In the genomic region with DNA sequence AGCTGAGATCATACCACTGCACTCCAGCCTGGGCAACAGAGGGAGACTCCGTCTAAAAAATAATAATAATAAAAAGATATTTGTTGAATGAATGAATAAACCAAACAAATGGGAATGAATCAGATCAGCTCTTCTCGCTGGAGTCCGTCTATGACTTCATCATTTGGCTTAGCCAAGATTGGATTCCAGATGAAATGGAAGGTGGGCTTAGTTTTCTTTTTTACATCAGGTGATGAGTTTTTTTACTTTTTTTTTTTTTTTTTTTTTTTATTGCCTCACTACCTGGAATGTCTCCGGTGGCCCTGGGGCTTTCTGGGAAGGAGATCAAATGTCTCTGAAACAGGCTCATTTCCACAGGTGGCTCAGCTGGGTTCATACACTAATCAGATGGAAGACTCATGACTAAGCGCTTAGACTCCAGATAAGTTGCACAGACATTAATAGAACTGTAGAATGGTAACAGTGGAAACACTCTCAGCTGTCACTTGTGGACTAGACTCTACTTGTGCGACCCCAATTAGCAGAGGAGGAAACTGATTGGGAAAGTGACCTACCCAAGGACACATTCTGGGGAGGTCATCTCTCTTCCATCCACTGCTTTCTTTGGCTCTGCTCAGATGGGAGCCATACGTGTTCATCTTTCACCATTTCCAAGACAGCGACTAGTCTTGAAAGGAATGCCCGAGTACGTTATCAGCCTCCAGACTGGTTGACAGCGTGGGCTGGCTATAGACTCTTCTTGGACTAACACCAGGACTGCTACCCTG, we compare ENCODE assay signal across 1 cellular context.
TF ChIP-seq lines count a peak whose summit lies in the region.

No MANE protein-coding gene starts in this region.

TF ChIP-seq in K562, 482 proteins besides CTCF, POLR2A, EP300 and RAD21 (continues in another document):
- TF ChIP-seq ESRRA (IDR thresholded peaks at IDR 0.05; ENCODE audit: borderline replicate concordance, low read depth) (peak; percentile 74), ZBTB17 (CRISPR knock-in tag; IDR thresholded peaks at IDR 0.05) (no peak), TAF9B (IDR thresholded peaks at IDR 0.05; ENCODE audit: partially characterized antibody) (no peak), ZNF12 (CRISPR knock-in tag; IDR thresholded peaks at IDR 0.05) (no peak), GATAD2A (IDR thresholded peaks at IDR 0.05) (no peak), SP2 (IDR thresholded peaks at IDR 0.05; ENCODE audit: extremely low read depth, low read depth, low read length, poor library complexity, severe bottlenecking) (no peak), PTTG1 (tag; IDR thresholded peaks at IDR 0.05; ENCODE audit: low read depth) (no peak), STAG1 (CRISPR knock-in tag; IDR thresholded peaks at IDR 0.05; ENCODE audit: borderline replicate concordance) (no peak), ZNF134 (CRISPR knock-in tag; conservative IDR thresholded peaks at IDR 0.05) (no peak), RFX7 (CRISPR knock-in tag; IDR thresholded peaks at IDR 0.05) (no peak), ZNF830 (CRISPR knock-in tag; IDR thresholded peaks at IDR 0.05) (no peak), KLF10 (CRISPR knock-in tag; IDR thresholded peaks at IDR 0.05) (no peak), ZNF224 (CRISPR knock-in tag; IDR thresholded peaks at IDR 0.05) (no peak), EWSR1 (IDR thresholded peaks at IDR 0.05; ENCODE audit: borderline replicate concordance, low read depth, partially characterized antibody) (no peak), CSDE1 (IDR thresholded peaks at IDR 0.05) (no peak), MTA3 (IDR thresholded peaks at IDR 0.05; ENCODE audit: borderline replicate concordance) (no peak), SMAD1 (IDR thresholded peaks at IDR 0.05; ENCODE audit: low read depth, low read length, partially characterized antibody) (no peak), CBFA2T2 (conservative IDR thresholded peaks at IDR 0.05) (no peak; the same call in 1 of the 2 replicates), ZNF384 (IDR thresholded peaks at IDR 0.05; ENCODE audit: low read depth, low read length) (peak; percentile 47), NCOA6 (IDR thresholded peaks at IDR 0.05) (no peak), FOXA1 (IDR thresholded peaks at IDR 0.05; ENCODE audit: borderline replicate concordance) (no peak), RBM22 (IDR thresholded peaks at IDR 0.05; ENCODE audit: low read depth, low read length, poor library complexity, severe bottlenecking) (no peak), NBN (IDR thresholded peaks at IDR 0.05; ENCODE audit: low read depth) (peak; percentile 60; the same call in 1 of the 2 replicates), SMARCE1 (IDR thresholded peaks at IDR 0.05) (peak; percentile 50; the same call in 1 of the 2 replicates), ZKSCAN3 (CRISPR knock-in tag; IDR thresholded peaks at IDR 0.05) (no peak), NFE2 (IDR thresholded peaks at IDR 0.05; ENCODE audit: low read depth) (peak; percentile 77), DPF2 (IDR thresholded peaks at IDR 0.05) (peak; percentile 77; the same call in 1 of the 2 replicates), ZC3H8 (IDR thresholded peaks at IDR 0.05) (no peak), XRCC4 (IDR thresholded peaks at IDR 0.05; ENCODE audit: extremely low read depth, insufficient read depth, insufficient read length) (no peak), KHSRP (IDR thresholded peaks at IDR 0.05) (no peak), HIVEP1 (CRISPR knock-in tag; IDR thresholded peaks at IDR 0.05) (no peak), NEUROD1 (IDR thresholded peaks at IDR 0.05; ENCODE audit: borderline replicate concordance, low read depth, low read length, partially characterized antibody) (no peak), ZNF780A (CRISPR knock-in tag; IDR thresholded peaks at IDR 0.05) (no peak), CBFA2T3 (IDR thresholded peaks at IDR 0.05) (0 out of 2 replicates have a peak, but pooled peaks have one; percentile 8), FOSL1 (tag; conservative IDR thresholded peaks at IDR 0.05) (peak; percentile 78), ATF1 (CRISPR knock-in tag; IDR thresholded peaks at IDR 0.05) (no peak), ATF1 (tag; IDR thresholded peaks at IDR 0.05) (no peak), CBX5 (IDR thresholded peaks at IDR 0.05; ENCODE audit: borderline replicate concordance, low read depth) (no peak), PHB (CRISPR knock-in tag; IDR thresholded peaks at IDR 0.05) (no peak)
- TF ChIP-seq, protein P1, sequence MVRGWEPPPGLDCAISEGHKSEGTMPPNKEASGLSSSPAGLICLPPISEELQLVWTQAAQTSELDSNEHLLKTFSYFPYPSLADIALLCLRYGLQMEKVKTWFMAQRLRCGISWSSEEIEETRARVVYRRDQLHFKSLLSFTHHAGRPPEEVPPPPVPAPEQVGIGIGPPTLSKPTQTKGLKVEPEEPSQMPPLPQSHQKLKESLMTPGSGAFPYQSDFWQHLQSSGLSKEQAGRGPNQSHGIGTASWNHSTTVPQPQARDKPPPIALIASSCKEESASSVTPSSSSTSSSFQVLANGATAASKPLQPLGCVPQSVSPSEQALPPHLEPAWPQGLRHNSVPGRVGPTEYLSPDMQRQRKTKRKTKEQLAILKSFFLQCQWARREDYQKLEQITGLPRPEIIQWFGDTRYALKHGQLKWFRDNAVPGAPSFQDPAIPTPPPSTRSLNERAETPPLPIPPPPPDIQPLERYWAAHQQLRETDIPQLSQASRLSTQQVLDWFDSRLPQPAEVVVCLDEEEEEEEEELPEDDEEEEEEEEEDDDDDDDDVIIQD (CRISPR knock-in tag; IDR thresholded peaks at IDR 0.05) = no peak
- TF ChIP-seq, protein P2, sequence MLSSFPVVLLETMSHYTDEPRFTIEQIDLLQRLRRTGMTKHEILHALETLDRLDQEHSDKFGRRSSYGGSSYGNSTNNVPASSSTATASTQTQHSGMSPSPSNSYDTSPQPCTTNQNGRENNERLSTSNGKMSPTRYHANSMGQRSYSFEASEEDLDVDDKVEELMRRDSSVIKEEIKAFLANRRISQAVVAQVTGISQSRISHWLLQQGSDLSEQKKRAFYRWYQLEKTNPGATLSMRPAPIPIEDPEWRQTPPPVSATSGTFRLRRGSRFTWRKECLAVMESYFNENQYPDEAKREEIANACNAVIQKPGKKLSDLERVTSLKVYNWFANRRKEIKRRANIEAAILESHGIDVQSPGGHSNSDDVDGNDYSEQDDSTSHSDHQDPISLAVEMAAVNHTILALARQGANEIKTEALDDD (IDR thresholded peaks at IDR 0.05) = peak; percentile 97
- TF ChIP-seq, protein P3, sequence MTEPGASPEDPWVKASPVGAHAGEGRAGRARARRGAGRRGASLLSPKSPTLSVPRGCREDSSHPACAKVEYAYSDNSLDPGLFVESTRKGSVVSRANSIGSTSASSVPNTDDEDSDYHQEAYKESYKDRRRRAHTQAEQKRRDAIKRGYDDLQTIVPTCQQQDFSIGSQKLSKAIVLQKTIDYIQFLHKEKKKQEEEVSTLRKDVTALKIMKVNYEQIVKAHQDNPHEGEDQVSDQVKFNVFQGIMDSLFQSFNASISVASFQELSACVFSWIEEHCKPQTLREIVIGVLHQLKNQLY (CRISPR knock-in tag; conservative IDR thresholded peaks at IDR 0.05) = no peak
- TF ChIP-seq, protein P4, sequence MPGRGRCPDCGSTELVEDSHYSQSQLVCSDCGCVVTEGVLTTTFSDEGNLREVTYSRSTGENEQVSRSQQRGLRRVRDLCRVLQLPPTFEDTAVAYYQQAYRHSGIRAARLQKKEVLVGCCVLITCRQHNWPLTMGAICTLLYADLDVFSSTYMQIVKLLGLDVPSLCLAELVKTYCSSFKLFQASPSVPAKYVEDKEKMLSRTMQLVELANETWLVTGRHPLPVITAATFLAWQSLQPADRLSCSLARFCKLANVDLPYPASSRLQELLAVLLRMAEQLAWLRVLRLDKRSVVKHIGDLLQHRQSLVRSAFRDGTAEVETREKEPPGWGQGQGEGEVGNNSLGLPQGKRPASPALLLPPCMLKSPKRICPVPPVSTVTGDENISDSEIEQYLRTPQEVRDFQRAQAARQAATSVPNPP (IDR thresholded peaks at IDR 0.05; ENCODE audit: borderline replicate concordance, insufficient read depth, insufficient read length) = no peak
- TF ChIP-seq, protein P5, sequence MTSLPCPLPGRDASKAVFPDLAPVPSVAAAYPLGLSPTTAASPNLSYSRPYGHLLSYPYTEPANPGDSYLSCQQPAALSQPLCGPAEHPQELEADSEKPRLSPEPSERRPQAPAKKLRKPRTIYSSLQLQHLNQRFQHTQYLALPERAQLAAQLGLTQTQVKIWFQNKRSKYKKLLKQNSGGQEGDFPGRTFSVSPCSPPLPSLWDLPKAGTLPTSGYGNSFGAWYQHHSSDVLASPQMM (CRISPR knock-in tag; IDR thresholded peaks at IDR 0.05) = no peak
- TF ChIP-seq, protein P6, sequence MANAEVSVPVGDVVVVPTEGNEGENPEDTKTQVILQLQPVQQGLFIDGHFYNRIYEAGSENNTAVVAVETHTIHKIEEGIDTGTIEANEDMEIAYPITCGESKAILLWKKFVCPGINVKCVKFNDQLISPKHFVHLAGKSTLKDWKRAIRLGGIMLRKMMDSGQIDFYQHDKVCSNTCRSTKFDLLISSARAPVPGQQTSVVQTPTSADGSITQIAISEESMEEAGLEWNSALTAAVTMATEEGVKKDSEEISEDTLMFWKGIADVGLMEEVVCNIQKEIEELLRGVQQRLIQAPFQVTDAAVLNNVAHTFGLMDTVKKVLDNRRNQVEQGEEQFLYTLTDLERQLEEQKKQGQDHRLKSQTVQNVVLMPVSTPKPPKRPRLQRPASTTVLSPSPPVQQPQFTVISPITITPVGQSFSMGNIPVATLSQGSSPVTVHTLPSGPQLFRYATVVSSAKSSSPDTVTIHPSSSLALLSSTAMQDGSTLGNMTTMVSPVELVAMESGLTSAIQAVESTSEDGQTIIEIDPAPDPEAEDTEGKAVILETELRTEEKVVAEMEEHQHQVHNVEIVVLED (CRISPR knock-in tag; IDR thresholded peaks at IDR 0.05) = no peak
- TF ChIP-seq, protein P7, sequence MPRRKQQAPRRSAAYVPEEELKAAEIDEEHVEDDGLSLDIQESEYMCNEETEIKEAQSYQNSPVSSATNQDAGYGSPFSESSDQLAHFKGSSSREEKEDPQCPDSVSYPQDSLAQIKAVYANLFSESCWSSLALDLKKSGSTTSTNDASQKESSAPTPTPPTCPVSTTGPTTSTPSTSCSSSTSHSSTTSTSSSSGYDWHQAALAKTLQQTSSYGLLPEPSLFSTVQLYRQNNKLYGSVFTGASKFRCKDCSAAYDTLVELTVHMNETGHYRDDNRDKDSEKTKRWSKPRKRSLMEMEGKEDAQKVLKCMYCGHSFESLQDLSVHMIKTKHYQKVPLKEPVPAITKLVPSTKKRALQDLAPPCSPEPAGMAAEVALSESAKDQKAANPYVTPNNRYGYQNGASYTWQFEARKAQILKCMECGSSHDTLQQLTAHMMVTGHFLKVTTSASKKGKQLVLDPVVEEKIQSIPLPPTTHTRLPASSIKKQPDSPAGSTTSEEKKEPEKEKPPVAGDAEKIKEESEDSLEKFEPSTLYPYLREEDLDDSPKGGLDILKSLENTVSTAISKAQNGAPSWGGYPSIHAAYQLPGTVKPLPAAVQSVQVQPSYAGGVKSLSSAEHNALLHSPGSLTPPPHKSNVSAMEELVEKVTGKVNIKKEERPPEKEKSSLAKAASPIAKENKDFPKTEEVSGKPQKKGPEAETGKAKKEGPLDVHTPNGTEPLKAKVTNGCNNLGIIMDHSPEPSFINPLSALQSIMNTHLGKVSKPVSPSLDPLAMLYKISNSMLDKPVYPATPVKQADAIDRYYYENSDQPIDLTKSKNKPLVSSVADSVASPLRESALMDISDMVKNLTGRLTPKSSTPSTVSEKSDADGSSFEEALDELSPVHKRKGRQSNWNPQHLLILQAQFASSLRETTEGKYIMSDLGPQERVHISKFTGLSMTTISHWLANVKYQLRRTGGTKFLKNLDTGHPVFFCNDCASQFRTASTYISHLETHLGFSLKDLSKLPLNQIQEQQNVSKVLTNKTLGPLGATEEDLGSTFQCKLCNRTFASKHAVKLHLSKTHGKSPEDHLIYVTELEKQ (CRISPR knock-in tag; IDR thresholded peaks at IDR 0.05) = no peak
- TF ChIP-seq, protein P8, sequence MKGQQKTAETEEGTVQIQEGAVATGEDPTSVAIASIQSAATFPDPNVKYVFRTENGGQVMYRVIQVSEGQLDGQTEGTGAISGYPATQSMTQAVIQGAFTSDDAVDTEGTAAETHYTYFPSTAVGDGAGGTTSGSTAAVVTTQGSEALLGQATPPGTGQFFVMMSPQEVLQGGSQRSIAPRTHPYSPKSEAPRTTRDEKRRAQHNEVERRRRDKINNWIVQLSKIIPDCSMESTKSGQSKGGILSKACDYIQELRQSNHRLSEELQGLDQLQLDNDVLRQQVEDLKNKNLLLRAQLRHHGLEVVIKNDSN (CRISPR knock-in tag; IDR thresholded peaks at IDR 0.05) = no peak
- TF ChIP-seq, protein P9, sequence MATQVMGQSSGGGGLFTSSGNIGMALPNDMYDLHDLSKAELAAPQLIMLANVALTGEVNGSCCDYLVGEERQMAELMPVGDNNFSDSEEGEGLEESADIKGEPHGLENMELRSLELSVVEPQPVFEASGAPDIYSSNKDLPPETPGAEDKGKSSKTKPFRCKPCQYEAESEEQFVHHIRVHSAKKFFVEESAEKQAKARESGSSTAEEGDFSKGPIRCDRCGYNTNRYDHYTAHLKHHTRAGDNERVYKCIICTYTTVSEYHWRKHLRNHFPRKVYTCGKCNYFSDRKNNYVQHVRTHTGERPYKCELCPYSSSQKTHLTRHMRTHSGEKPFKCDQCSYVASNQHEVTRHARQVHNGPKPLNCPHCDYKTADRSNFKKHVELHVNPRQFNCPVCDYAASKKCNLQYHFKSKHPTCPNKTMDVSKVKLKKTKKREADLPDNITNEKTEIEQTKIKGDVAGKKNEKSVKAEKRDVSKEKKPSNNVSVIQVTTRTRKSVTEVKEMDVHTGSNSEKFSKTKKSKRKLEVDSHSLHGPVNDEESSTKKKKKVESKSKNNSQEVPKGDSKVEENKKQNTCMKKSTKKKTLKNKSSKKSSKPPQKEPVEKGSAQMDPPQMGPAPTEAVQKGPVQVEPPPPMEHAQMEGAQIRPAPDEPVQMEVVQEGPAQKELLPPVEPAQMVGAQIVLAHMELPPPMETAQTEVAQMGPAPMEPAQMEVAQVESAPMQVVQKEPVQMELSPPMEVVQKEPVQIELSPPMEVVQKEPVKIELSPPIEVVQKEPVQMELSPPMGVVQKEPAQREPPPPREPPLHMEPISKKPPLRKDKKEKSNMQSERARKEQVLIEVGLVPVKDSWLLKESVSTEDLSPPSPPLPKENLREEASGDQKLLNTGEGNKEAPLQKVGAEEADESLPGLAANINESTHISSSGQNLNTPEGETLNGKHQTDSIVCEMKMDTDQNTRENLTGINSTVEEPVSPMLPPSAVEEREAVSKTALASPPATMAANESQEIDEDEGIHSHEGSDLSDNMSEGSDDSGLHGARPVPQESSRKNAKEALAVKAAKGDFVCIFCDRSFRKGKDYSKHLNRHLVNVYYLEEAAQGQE (CRISPR knock-in tag; IDR thresholded peaks at IDR 0.05; ENCODE audit: low read depth) = no peak
- TF ChIP-seq, protein P10, sequence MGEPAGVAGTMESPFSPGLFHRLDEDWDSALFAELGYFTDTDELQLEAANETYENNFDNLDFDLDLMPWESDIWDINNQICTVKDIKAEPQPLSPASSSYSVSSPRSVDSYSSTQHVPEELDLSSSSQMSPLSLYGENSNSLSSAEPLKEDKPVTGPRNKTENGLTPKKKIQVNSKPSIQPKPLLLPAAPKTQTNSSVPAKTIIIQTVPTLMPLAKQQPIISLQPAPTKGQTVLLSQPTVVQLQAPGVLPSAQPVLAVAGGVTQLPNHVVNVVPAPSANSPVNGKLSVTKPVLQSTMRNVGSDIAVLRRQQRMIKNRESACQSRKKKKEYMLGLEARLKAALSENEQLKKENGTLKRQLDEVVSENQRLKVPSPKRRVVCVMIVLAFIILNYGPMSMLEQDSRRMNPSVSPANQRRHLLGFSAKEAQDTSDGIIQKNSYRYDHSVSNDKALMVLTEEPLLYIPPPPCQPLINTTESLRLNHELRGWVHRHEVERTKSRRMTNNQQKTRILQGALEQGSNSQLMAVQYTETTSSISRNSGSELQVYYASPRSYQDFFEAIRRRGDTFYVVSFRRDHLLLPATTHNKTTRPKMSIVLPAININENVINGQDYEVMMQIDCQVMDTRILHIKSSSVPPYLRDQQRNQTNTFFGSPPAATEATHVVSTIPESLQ (CRISPR knock-in tag; IDR thresholded peaks at IDR 0.05) = no peak
